In genomic region chr15:44711089-44711355, GRCh38 we compare ENCODE assay signal across 8 cellular contexts. TPM values are rescaled to one million over a fixed set of nuclear protein-coding genes. Genes with fewer than 3 reads are reported as not detected.
DNase-seq lines count a peak whose midpoint lies in the region; ATAC-seq and TF ChIP-seq lines count a peak whose summit lies in the region.

PATL2 (minus strand) TSS chr15:44711323; CDS start chr15:44676490, 34,833 bp downstream.

- H4K91ac ChIP-seq in trophoblast cell (ENCODE audit: low read depth, low read length): peak within 1 kb of the TSS; percentile 3

- peak within 1 kb of the TSS; percentile 98 for H3K27ac ChIP-seq in DND-41 (ENCODE audit: low read length)
- H3K27ac ChIP-seq in RWPE2 (ENCODE audit: poor library complexity, severe bottlenecking): peak within 1 kb of the TSS; percentile 58
- H3K27ac ChIP-seq in esophagus (ENCODE audit: low read depth in 2 of 2, low read length in 1 of 2): peak within 1 kb of the TSS; percentile 99 to 100
- peak within 1 kb of the TSS; percentile 49 for H3K27ac ChIP-seq in trophoblast cell (ENCODE audit: low read depth, low read length)

- peak within 1 kb of the TSS; percentile 78 to 90 for H3K4me3 ChIP-seq in DND-41 (ENCODE audit: low read depth in 1 of 2, low read length in 2 of 2)
- H3K4me3 ChIP-seq in RWPE2 (ENCODE audit: severe bottlenecking): peak within 1 kb of the TSS; percentile 89
- peak within 1 kb of the TSS; percentile 98 to 99 for H3K4me3 ChIP-seq in esophagus (ENCODE audit: low read depth in 1 of 2, low read length in 2 of 2)
- peak within 1 kb of the TSS; percentile 73 for H3K4me3 ChIP-seq in trophoblast cell (ENCODE audit: low read depth, low read length)

- DNase-seq in DND-41 (no peak), RWPE2 (ENCODE audit: low spot score) (no peak), trophoblast cell (peak in 1 of 2 donors; percentile 85), mucosa of gallbladder (ENCODE audit: low spot score) (no peak), inferior parietal cortex (ENCODE audit: extremely low spot score) (no peak)

- H3K18ac ChIP-seq in trophoblast cell (ENCODE audit: low read length): peak within 1 kb of the TSS; percentile 67

- no peak within 1 kb of the TSS for H4K12ac ChIP-seq in trophoblast cell (ENCODE audit: low read depth, low read length)

- H3K23ac ChIP-seq in trophoblast cell (ENCODE audit: low read length): no peak within 1 kb of the TSS

- H2AFZ ChIP-seq in DND-41 (ENCODE audit: low read depth, low read length) (peak within 1 kb of the TSS; percentile 72), trophoblast cell (ENCODE audit: insufficient read depth, low read length, poor library complexity) (peak within 1 kb of the TSS; percentile 12)

- H3K79me2 ChIP-seq in DND-41 (ENCODE audit: insufficient read depth, low read length): peaks cover 61% of the 10 kb centered on the region
- H3K79me2 ChIP-seq in trophoblast cell (ENCODE audit: control insufficient read depth, insufficient read depth, low read length, poor library complexity): peaks cover 3% of the 10 kb centered on the region

- H3K79me1 ChIP-seq in trophoblast cell (ENCODE audit: low read length): peaks cover 6% of the 10 kb centered on the region

- H3K4me2 ChIP-seq in DND-41 (ENCODE audit: insufficient read depth, low read length) (peak within 1 kb of the TSS; percentile 76), trophoblast cell (ENCODE audit: low read length) (peak within 1 kb of the TSS; percentile 73)

- H3K27me3 ChIP-seq in DND-41 (ENCODE audit: insufficient read depth, low read length, poor library complexity) (no peaks in the 10 kb centered on the region), RWPE2 (ENCODE audit: insufficient read depth, poor library complexity, severe bottlenecking) (no peaks in the 10 kb centered on the region), esophagus (ENCODE audit: control insufficient read depth in 1 of 2, insufficient read depth in 2 of 2, low read length in 2 of 2) (no peaks in the 10 kb centered on the region), trophoblast cell (ENCODE audit: insufficient read depth, low read length) (no peaks in the 10 kb centered on the region)

- H2BK5ac ChIP-seq in trophoblast cell (ENCODE audit: low read depth, low read length, poor library complexity): peak within 1 kb of the TSS; percentile 47

- H3K4me1 ChIP-seq in DND-41 (ENCODE audit: insufficient read depth, low read length) (peaks cover 48% of the 10 kb centered on the region), RWPE2 (ENCODE audit: insufficient read depth, poor library complexity, severe bottlenecking) (peaks cover 10% of the 10 kb centered on the region), esophagus (ENCODE audit: control insufficient read depth in 2 of 2, insufficient read depth in 2 of 2, low read length in 1 of 2) (peaks cover 0 to 5% of the 10 kb centered on the region in 2 donors), trophoblast cell (ENCODE audit: control insufficient read depth in 1 of 2, insufficient read depth in 2 of 2, low read length in 2 of 2) (peaks cover 13 to 14% of the 10 kb centered on the region in 2 experiments)

- peak within 1 kb of the TSS; percentile 20 for H3K4ac ChIP-seq in trophoblast cell (ENCODE audit: low read depth, low read length)

- H2AK5ac ChIP-seq in trophoblast cell (ENCODE audit: low read length): no peak within 1 kb of the TSS

- peaks cover 41% of the 10 kb centered on the region for H4K20me1 ChIP-seq in DND-41 (ENCODE audit: insufficient read depth, low read length)

- H3K9ac ChIP-seq in DND-41 (ENCODE audit: low read depth, low read length) (peak within 1 kb of the TSS; percentile 94), trophoblast cell (ENCODE audit: low read length) (peak within 1 kb of the TSS; percentile 53)

- 0 to 1% methylated on average over 11 of the region's 11 CpGs for WGBS in esophagus, 2 donors
- no CpG with 5 or more reads among the region's 11 CpGs for WGBS in trophoblast cell (ENCODE audit: extremely low coverage, insufficient coverage, insufficient read length)

- no peak for TF ChIP-seq CTCF in DND-41 (IDR thresholded peaks at IDR 0.05; ENCODE audit: borderline replicate concordance, extremely low read depth, low read length, poor library complexity, severe bottlenecking)
- peak; percentile 50 for TF ChIP-seq CTCF in RWPE2 (IDR thresholded peaks at IDR 0.05; ENCODE audit: poor library complexity, severe bottlenecking)

- peak within 1 kb of the TSS; percentile 2 for H2BK120ac ChIP-seq in trophoblast cell (ENCODE audit: insufficient read depth, low read length, poor library complexity)

- H4K8ac ChIP-seq in trophoblast cell (ENCODE audit: low read depth, low read length): peak within 1 kb of the TSS; percentile 56

- peak within 1 kb of the TSS; percentile 54 for H3K14ac ChIP-seq in trophoblast cell (ENCODE audit: low read length)

- H2BK12ac ChIP-seq in trophoblast cell (ENCODE audit: low read length): peak within 1 kb of the TSS; percentile 47

- H3K36me3 ChIP-seq in DND-41 (ENCODE audit: insufficient read depth, low read length) (peaks cover 35% of the 10 kb centered on the region), RWPE2 (ENCODE audit: low read depth) (peaks cover 25% of the 10 kb centered on the region), esophagus (ENCODE audit: control insufficient read depth in 2 of 2, insufficient read depth in 2 of 2, low read length in 1 of 2) (peaks cover 4 to 5% of the 10 kb centered on the region in 2 donors), trophoblast cell (ENCODE audit: control insufficient read depth in 1 of 2, insufficient read depth in 2 of 2, low read length in 2 of 2) (peaks cover 0 to 3% of the 10 kb centered on the region in 2 experiments)

- no peak for ATAC-seq in DND-41 (ENCODE audit: insufficient read depth, low read depth)
- ATAC-seq in RWPE2 (ENCODE audit: low read depth): no peak
- no peak for ATAC-seq in GM21423 (IDR thresholded peaks at IDR 0.05; ENCODE audit: unreplicated experiment)
- no peak for ATAC-seq in GM19395 (IDR thresholded peaks at IDR 0.05; ENCODE audit: unreplicated experiment)

- H3K9me3 ChIP-seq in DND-41 (ENCODE audit: insufficient read depth, low read length, severe bottlenecking) (no peaks in the 10 kb centered on the region), RWPE2 (ENCODE audit: severe bottlenecking) (no peaks in the 10 kb centered on the region), esophagus (ENCODE audit: control insufficient read depth in 2 of 2, insufficient read depth in 1 of 2, low read depth in 1 of 2, low read length in 1 of 2) (no peaks in the 10 kb centered on the region), trophoblast cell (ENCODE audit: insufficient read depth, low read depth, low read length) (peaks cover 1% of the 10 kb centered on the region)

RNA-seq across cellular contexts. Expression of gene PATL2, which starts in this region (rescaled TPM):
- under 1 TPM; 0.33 to 0.84 TPM for polyA plus RNA-seq in esophagus
- 0.05 and 0.06 TPM in 2 replicates for polyA plus RNA-seq in trophoblast cell (2013)
- 2.2 TPM for total RNA-seq in mucosa of gallbladder

Comparison
In these comparisons a context has a peak if more than half of its experiments do, and no peak if none do; other contexts are left out.
1. H3K27ac ChIP-seq: peak in every context shown above with its lines; median percentile 100 in esophagus; 98 in DND-41; 58 in RWPE2; 49 in trophoblast cell.